1 cellular context compared by ENCODE assay signal in genomic region chr17:60510031-60510430, GRCh38.
TF ChIP-seq lines count a peak whose summit lies in the region.

No MANE protein-coding gene starts in this region.

TF ChIP-seq in HepG2, 621 proteins besides CTCF, POLR2A, EP300 and RAD21 (continued from another document):
- TF ChIP-seq ZBTB40 (IDR thresholded peaks at IDR 0.05) (no peak), ZBTB40 (CRISPR knock-in tag; IDR thresholded peaks at IDR 0.05) (no peak), FOSL2 (CRISPR knock-in tag; IDR thresholded peaks at IDR 0.05) (peak; percentile 59), ZNF121 (CRISPR knock-in tag; IDR thresholded peaks at IDR 0.05) (peak; percentile 90), ZNF761 (CRISPR knock-in tag; conservative IDR thresholded peaks at IDR 0.05) (no peak), CREB3 (CRISPR knock-in tag; IDR thresholded peaks at IDR 0.05) (no peak), NR2F1 (CRISPR knock-in tag; IDR thresholded peaks at IDR 0.05) (0 out of 4 replicates have a peak, but pooled peaks of 1 of the 2 experiments have one; percentile 16)
